In genomic region chr15:31328999-31329639, GRCh38 we compare ENCODE assay signal across 1 cellular context.
A peak's percentile ranks its signal among the peaks of the same experiment; 100 is the strongest.
TF ChIP-seq lines count a peak whose summit lies in the region.

No MANE protein-coding gene starts in this region.

TF ChIP-seq in HepG2, 621 proteins besides CTCF, POLR2A, EP300 and RAD21 (continued from another document):
- no peak for TF ChIP-seq HNF1A (IDR thresholded peaks at IDR 0.05; ENCODE audit: low read depth)
- TF ChIP-seq HNF1A (CRISPR knock-in tag; IDR thresholded peaks at IDR 0.05; ENCODE audit: borderline replicate concordance) = no peak
- TF ChIP-seq SPEN (CRISPR knock-in tag; IDR thresholded peaks at IDR 0.05; ENCODE audit: low read depth) = 0 out of 2 replicates have a peak, but pooled peaks have one; percentile 21
